In the genomic region with DNA sequence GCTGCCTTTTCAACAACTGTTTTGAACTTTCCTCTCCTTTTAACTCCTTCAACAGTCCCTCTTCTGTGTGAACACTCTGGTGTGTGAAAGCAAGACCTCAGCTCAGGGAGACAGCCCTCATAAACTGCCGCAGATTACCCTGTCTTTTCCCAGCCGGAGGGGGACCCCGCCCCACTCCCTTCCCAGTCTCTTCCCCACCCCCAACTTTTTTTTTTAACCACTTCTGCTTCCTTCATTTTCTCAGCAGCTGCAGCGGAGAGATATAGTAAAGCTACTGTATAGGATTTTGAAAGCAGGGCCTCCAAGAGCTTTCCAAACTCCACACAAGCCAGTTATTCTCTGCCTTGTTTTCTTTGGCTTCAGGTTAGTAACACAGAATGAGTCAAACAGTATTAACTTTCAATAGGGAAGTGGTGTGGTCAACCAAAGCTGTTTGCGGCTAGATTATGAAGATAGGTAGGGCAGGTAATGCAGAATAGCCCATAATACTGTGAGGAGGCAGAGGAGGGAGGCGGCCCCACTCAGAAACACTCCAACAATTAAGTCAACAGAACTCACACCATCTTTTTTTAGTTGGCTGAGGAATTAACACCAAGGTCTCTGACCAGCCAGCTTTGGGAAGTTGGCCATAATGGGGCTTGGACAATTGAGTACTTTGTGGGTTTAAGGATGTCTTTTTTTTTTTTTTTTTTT, we compare ENCODE assay signal across 8 cellular contexts.
DNase-seq lines count a peak whose midpoint lies in the region; ATAC-seq and TF ChIP-seq lines count a peak whose summit lies in the region.

No MANE protein-coding gene starts in this region.

- H3K4me3 ChIP-seq in Panc1 (ENCODE audit: low read depth in 2 of 2, low read length in 2 of 2): no peak overlapping the region

- peaks cover 27% of the 10 kb centered on the region for H3K4me1 ChIP-seq in Panc1 (ENCODE audit: control insufficient read depth, insufficient read depth, low read length)

- H3K27ac ChIP-seq in Panc1 (ENCODE audit: low read length): no peak overlapping the region

- no peaks in the 10 kb centered on the region for H3K27me3 Mint-ChIP-seq in naive thymus-derived CD8-positive, alpha-beta T cell

- H3K4me3 Mint-ChIP-seq in naive thymus-derived CD8-positive, alpha-beta T cell: peak overlapping the region in 1 of 10 donors; percentile 32

- intact Hi-C loops in Panc1 (cut with micrococcal nuclease; ENCODE audit: unreplicated experiment): no loop called here

- peak; percentile 38 for DNase-seq in AG08396 (ENCODE audit: low spot score)
- DNase-seq in Panc1 (ENCODE audit: low read depth, low spot score): peak; percentile 27
- DNase-seq in central memory CD4-positive, alpha-beta T cell: peak; percentile 30
- DNase-seq in naive thymus-derived CD8-positive, alpha-beta T cell: no peak
- no peak for DNase-seq in UCSD-AML1 (lab: John Stamatoyannopoulos, UW; ENCODE audit: unreplicated experiment)
- no peak for DNase-seq in superior temporal gyrus (ENCODE audit: extremely low spot score)

- H3K27ac Mint-ChIP-seq in naive thymus-derived CD8-positive, alpha-beta T cell: peak overlapping the region in 7 of 10 donors; percentile 12 to 83 (median 61)

- CTCF ChIA-PET in Panc1 (lab: Charles Lee): interaction anchor here (0.6 kb wide), 1 partner anchor 1807 kb away, joined by 6 read pairs; no protein-coding TSS in a partner anchor

- no peaks in the 10 kb centered on the region for H3K36me3 ChIP-seq in Panc1 (ENCODE audit: control insufficient read depth, insufficient read depth, low read length)

- no peak for TF ChIP-seq CTCF in Panc1 (IDR thresholded peaks at IDR 0.05)

- peaks cover 0 to 69% (median 6%) of the 10 kb centered on the region in 3 donors for H3K36me3 Mint-ChIP-seq in naive thymus-derived CD8-positive, alpha-beta T cell

- POLR2A ChIA-PET in Panc1 (lab: Charles Lee): no interaction called here
- POLR2A ChIA-PET in naive thymus-derived CD8-positive, alpha-beta T cell (lab: Charles Lee): interaction anchor here (0.6 kb wide), 1 partner anchor 460 kb away, joined by 3 read pairs; no protein-coding TSS in a partner anchor

- no peaks in the 10 kb centered on the region for H3K27me3 ChIP-seq in Panc1 (ENCODE audit: control insufficient read depth, insufficient read depth, low read length)

- H3K9me3 ChIP-seq in Panc1 (ENCODE audit: control insufficient read depth, insufficient read depth, low read depth, low read length): no peaks in the 10 kb centered on the region

- peak; percentile 79 for ATAC-seq in GM18873 (IDR thresholded peaks at IDR 0.05; ENCODE audit: low FRiP score, unreplicated experiment)
- ATAC-seq in HG03095 (IDR thresholded peaks at IDR 0.05; ENCODE audit: unreplicated experiment): peak; percentile 88
- ATAC-seq in Panc1: peak; percentile 85
- no peak for ATAC-seq in naive thymus-derived CD8-positive, alpha-beta T cell

- no TSS peak for BruUV-seq in Panc1 (replicated peaks; lab: Mats Ljungman, UMichigan)

- H3K9me3 Mint-ChIP-seq in naive thymus-derived CD8-positive, alpha-beta T cell: no peaks in the 10 kb centered on the region

- H3K4me1 Mint-ChIP-seq in naive thymus-derived CD8-positive, alpha-beta T cell: peaks cover 10 to 41% (median 27%) of the 10 kb centered on the region in 4 donors

- in situ Hi-C loops in Panc1 (cut with HindIII; ENCODE audit: low pct_unique_long_range_greater_than_20kb, low sequenced_read_pairs): no loop called here

Comparison
In these comparisons a context has a peak if more than half of its experiments do, and no peak if none do; other contexts are left out.
1. DNase-seq: peak in AG08396 (single experiment), Panc1 (single experiment) and central memory CD4-positive, alpha-beta T cell (single experiment); none in naive thymus-derived CD8-positive, alpha-beta T cell (0 of 10), UCSD-AML1 (single experiment) and superior temporal gyrus (single experiment).
2. ATAC-seq: peak in GM18873 (single experiment), HG03095 (single experiment) and Panc1 (single experiment); none in naive thymus-derived CD8-positive, alpha-beta T cell (0 of 2).